1 cellular context compared by ENCODE assay signal in genomic region chr2:216603010-216603883, GRCh38.
A peak's percentile ranks its signal among the peaks of the same experiment; 100 is the strongest.
TF ChIP-seq lines count a peak whose summit lies in the region.

No MANE protein-coding gene starts in this region.

TF ChIP-seq in HepG2, 621 proteins besides CTCF, POLR2A, EP300 and RAD21:
- TF ChIP-seq ZSCAN25 (CRISPR knock-in tag; IDR thresholded peaks at IDR 0.05) = peak; percentile 97
- TF ChIP-seq ZGPAT (CRISPR knock-in tag; IDR thresholded peaks at IDR 0.05) = no peak
- peak; percentile 86 for TF ChIP-seq HNRNPK (IDR thresholded peaks at IDR 0.05; ENCODE audit: low read depth, low read length, poor library complexity, severe bottlenecking)
- peak; percentile 46; the same call in 1 of the 2 replicates for TF ChIP-seq ZNF263 (CRISPR knock-in tag; IDR thresholded peaks at IDR 0.05)
- TF ChIP-seq SIX1 (CRISPR knock-in tag; IDR thresholded peaks at IDR 0.05; ENCODE audit: borderline replicate concordance) = peak; percentile 40; the same call in 1 of the 2 replicates
- TF ChIP-seq GPN1 (CRISPR knock-in tag; IDR thresholded peaks at IDR 0.05; ENCODE audit: borderline replicate concordance) = no peak
TF ChIP-seq in HepG2: peak in this region for 4.
